33 cellular contexts compared by ENCODE assay signal in the genomic region with DNA sequence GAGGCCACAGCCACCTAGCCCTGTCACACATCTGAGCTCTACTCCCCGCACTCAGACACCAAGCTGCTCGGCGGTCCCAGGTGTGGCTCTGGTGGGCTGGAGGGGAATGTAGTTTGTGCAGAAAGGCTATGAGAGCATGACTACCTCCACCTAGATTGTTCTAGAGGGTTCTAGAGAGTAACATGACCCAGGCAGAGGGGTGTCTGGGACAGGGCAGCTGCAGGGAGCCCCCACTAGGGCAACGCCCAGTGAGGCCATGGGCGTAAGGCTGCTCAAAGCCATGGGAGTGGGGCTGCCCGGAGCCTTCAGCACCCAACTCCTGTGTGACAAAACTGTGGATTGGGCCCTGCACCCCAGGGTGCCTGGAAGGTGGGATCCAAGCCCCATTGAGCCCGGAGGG.
"Had no signal": no experiment of that assay in that cellular context is flagged by ENCODE, and none has a peak within 500 bp of the region (broad histone marks: within the 10 kb centered on the region; RNA-seq: fewer than 3 reads in every experiment).

No MANE protein-coding gene starts in this region.

- ATAC-seq: activated CD4-positive, alpha-beta T cell treated with anti-CD3 and anti-CD28 coated beads for 36 hours; activated T-cell treated with anti-CD3 and anti-CD28 coated beads, Interleukin-2, amount 50 U/mL, for 4 hours; PC-3 had no signal

- H3K4me1 ChIP-seq: ascending aorta, Peyer's patch, SJCRH30 had no signal

- H3K27me3 Mint-ChIP-seq: activated CD4-positive, alpha-beta memory T cell treated with anti-CD3 and anti-CD28 coated beads for 36 hours; activated CD4-positive, alpha-beta T cell treated with anti-CD3 and anti-CD28 coated beads for 36 hours; activated CD4-positive, alpha-beta T cell treated with anti-CD3 and anti-CD28 coated beads, Interleukin-2, amount 10 ng/mL, durations not matched to agents 7 days and 5 days had no signal

- H3K27ac Mint-ChIP-seq: activated CD4-positive, alpha-beta memory T cell treated with anti-CD3 and anti-CD28 coated beads for 36 hours; activated CD4-positive, alpha-beta T cell treated with anti-CD3 and anti-CD28 coated beads for 36 hours; activated CD4-positive, alpha-beta T cell treated with anti-CD3 and anti-CD28 coated beads, Interleukin-2, amount 10 ng/mL, durations not matched to agents 7 days and 5 days; activated naive CD8-positive, alpha-beta T cell treated with anti-CD3 and anti-CD28 coated beads, Interleukin-2, amount 10 ng/mL, durations not matched to agents 7 days and 5 days; activated T-helper 1 cell treated with anti-CD3 and anti-CD28 coated beads, Interleukin-12 subunit alpha, Interleukin-12 subunit beta, Interleukin-2, Interleukin-4 antibody, amounts not matched to agents 30 ng/mL and 10 ng/mL and 1 ng/mL, durations not matched to agents 14 hours and 24 hours and 36 hours; T-helper 1 cell treated with Interleukin-12 subunit alpha and Interleukin-12 subunit beta and Interleukin-4 antibody, amounts not matched to agents 30 μg/mL and 1 μg/mL, for 36 hours; T-helper 2 cell treated with Interferon-gamma antibody and Interleukin-4, amounts not matched to agents 5 μg/mL and 100 μg/mL, for 36 hours had no signal

- DNase-seq: activated CD4-positive, alpha-beta memory T cell treated with anti-CD3 and anti-CD28 coated beads for 36 hours; activated CD4-positive, alpha-beta T cell treated with anti-CD3 and anti-CD28 coated beads for 36 hours; activated CD4-positive, alpha-beta T cell treated with anti-CD3 and anti-CD28 coated beads, Interleukin-2, amount 10 ng/mL, durations not matched to agents 7 days and 5 days; activated CD8-positive, alpha-beta memory T cell treated with anti-CD3 and anti-CD28 coated beads, Interleukin-2, amount 50 U/mL, for 4 hours; activated naive CD4-positive, alpha-beta T cell; activated naive CD4-positive, alpha-beta T cell treated with anti-CD3 and anti-CD28 coated beads, Interleukin-2, amount 50 U/mL, for 16 hours; activated naive CD8-positive, alpha-beta T cell treated with anti-CD3 and anti-CD28 coated beads, Interleukin-2, amount 10 ng/mL, durations not matched to agents 7 days and 5 days; activated T-cell treated with anti-CD3 and anti-CD28 coated beads for 4 hours; activated T-cell treated with anti-CD3 and anti-CD28 coated beads, Interleukin-2, amount 50 U/mL, for 4 hours; amygdala; Kasumi-1; KG1; MG63; NCI-H1048; NCI-H1105 treated with DMSO at 0.1 percent for 48 hours; NCI-H1436; NCI-H1694; NCI-H1930; NCI-H2081 treated with DMSO at 0.1 percent for 48 hours; NCI-H345; NCI-H524 treated with DMSO at 0.1 percent for 48 hours; NCI-H748 treated with DMSO at 0.1 percent for 48 hours; NK-92 treated with Interleukin-12 subunit alpha and Interleukin-12 subunit beta, amount 100 ng/mL, for 24 hours; PC-3; Peyer's patch; SHP77; SJCRH30 had no signal

- H3K4me3 ChIP-seq: ascending aorta, cardiac muscle cell, MG63, Peyer's patch, SJCRH30, SK-N-MC had no signal

- H3K9me3 ChIP-seq: ascending aorta, MG63, Peyer's patch, SJCRH30 had no signal

- H3K36me3 Mint-ChIP-seq: activated CD4-positive, alpha-beta memory T cell treated with anti-CD3 and anti-CD28 coated beads for 36 hours; activated naive CD8-positive, alpha-beta T cell treated with anti-CD3 and anti-CD28 coated beads, Interleukin-2, amount 10 ng/mL, durations not matched to agents 7 days and 5 days had no signal

- H3K27ac ChIP-seq: ascending aorta, cardiac muscle cell, Peyer's patch, SJCRH30, SK-N-MC had no signal

- H3K4me1 Mint-ChIP-seq: activated CD4-positive, alpha-beta T cell treated with anti-CD3 and anti-CD28 coated beads for 36 hours; activated CD4-positive, alpha-beta T cell treated with anti-CD3 and anti-CD28 coated beads, Interleukin-2, amount 10 ng/mL, durations not matched to agents 7 days and 5 days; activated naive CD8-positive, alpha-beta T cell treated with anti-CD3 and anti-CD28 coated beads, Interleukin-2, amount 10 ng/mL, durations not matched to agents 7 days and 5 days had no signal

- H3K36me3 ChIP-seq: ascending aorta, cardiac muscle cell, MG63, Peyer's patch, SJCRH30 had no signal

- H3K9me3 Mint-ChIP-seq: activated CD4-positive, alpha-beta memory T cell treated with anti-CD3 and anti-CD28 coated beads for 36 hours; activated CD4-positive, alpha-beta T cell treated with anti-CD3 and anti-CD28 coated beads, Interleukin-2, amount 10 ng/mL, durations not matched to agents 7 days and 5 days; activated naive CD8-positive, alpha-beta T cell treated with anti-CD3 and anti-CD28 coated beads, Interleukin-2, amount 10 ng/mL, durations not matched to agents 7 days and 5 days; activated T-cell treated with anti-CD3 and anti-CD28 coated beads, Interleukin-2, amount 50 U/mL, for 4 hours; activated T-helper 1 cell treated with anti-CD3 and anti-CD28 coated beads, Interleukin-12 subunit alpha, Interleukin-12 subunit beta, Interleukin-2, Interleukin-4 antibody, amounts not matched to agents 30 ng/mL and 10 ng/mL and 1 ng/mL, durations not matched to agents 14 hours and 24 hours and 36 hours; T-helper 1 cell treated with Interleukin-12 subunit alpha and Interleukin-12 subunit beta and Interleukin-4 antibody, amounts not matched to agents 30 μg/mL and 1 μg/mL, for 36 hours; T-helper 2 cell treated with Interferon-gamma antibody and Interleukin-4, amounts not matched to agents 5 μg/mL and 100 μg/mL, for 36 hours had no signal

- H3K27me3 ChIP-seq: ascending aorta, cardiac muscle cell, MG63, Peyer's patch, SJCRH30 had no signal

- H3K4me3 Mint-ChIP-seq: activated CD4-positive, alpha-beta memory T cell treated with anti-CD3 and anti-CD28 coated beads for 36 hours; activated CD4-positive, alpha-beta T cell treated with anti-CD3 and anti-CD28 coated beads for 36 hours; activated CD4-positive, alpha-beta T cell treated with anti-CD3 and anti-CD28 coated beads, Interleukin-2, amount 10 ng/mL, durations not matched to agents 7 days and 5 days; activated naive CD8-positive, alpha-beta T cell treated with anti-CD3 and anti-CD28 coated beads, Interleukin-2, amount 10 ng/mL, durations not matched to agents 7 days and 5 days; activated T-cell treated with anti-CD3 and anti-CD28 coated beads, Interleukin-2, amount 50 U/mL, for 4 hours; activated T-helper 1 cell treated with anti-CD3 and anti-CD28 coated beads, Interleukin-12 subunit alpha, Interleukin-12 subunit beta, Interleukin-2, Interleukin-4 antibody, amounts not matched to agents 30 ng/mL and 10 ng/mL and 1 ng/mL, durations not matched to agents 14 hours and 24 hours and 36 hours; T-helper 1 cell treated with Interleukin-12 subunit alpha and Interleukin-12 subunit beta and Interleukin-4 antibody, amounts not matched to agents 30 μg/mL and 1 μg/mL, for 36 hours; T-helper 2 cell treated with Interferon-gamma antibody and Interleukin-4, amounts not matched to agents 5 μg/mL and 100 μg/mL, for 36 hours had no signal
